19 cellular contexts compared by ENCODE assay signal in genomic region chr6:136521430-136521829, GRCh38.
"Had no signal": no experiment of that assay in that cellular context is flagged by ENCODE, and none has a peak within 500 bp of the region (broad histone marks: within the 10 kb centered on the region; RNA-seq: fewer than 3 reads in every experiment).

No MANE protein-coding gene starts in this region.

- H3K4me3 ChIP-seq: gastrocnemius medialis, heart left ventricle, upper lobe of left lung had no signal

- ATAC-seq: gastrocnemius medialis; heart left ventricle; naive thymus-derived CD4-positive, alpha-beta T cell; stimulated activated memory B cell treated with anti-CD40 and anti-IgM and Interleukin-4, amounts not matched to agents 10 μg/mL and 1 μg/mL and 100 μg/mL, for 72 hours had no signal

- H3K36me3 Mint-ChIP-seq: activated naive CD8-positive, alpha-beta T cell treated with anti-CD3 and anti-CD28 coated beads, Interleukin-2, amount 10 ng/mL, durations not matched to agents 7 days and 5 days; immature natural killer cell; naive thymus-derived CD4-positive, alpha-beta T cell; stimulated activated memory B cell treated with anti-CD40 and anti-IgM and Interleukin-4, amounts not matched to agents 10 μg/mL and 1 μg/mL and 100 μg/mL, for 72 hours had no signal

- DNase-seq: activated CD4-positive, alpha-beta T cell treated with anti-CD3 and anti-CD28 coated beads for 1 hour; activated CD4-positive, alpha-beta T cell treated with anti-CD3 and anti-CD28 coated beads, Interleukin-2, amount 50 U/mL, for 4 hours; activated naive CD4-positive, alpha-beta T cell; activated naive CD8-positive, alpha-beta T cell treated with anti-CD3 and anti-CD28 coated beads, Interleukin-2, amount 10 ng/mL, durations not matched to agents 7 days and 5 days; activated T-cell treated with anti-CD3 and anti-CD28 coated beads for 4 hours; aorta; dermis blood vessel endothelial cell; endodermal cell; erythroblast; gastrocnemius medialis; heart left ventricle; immature natural killer cell; mammary epithelial cell; naive thymus-derived CD4-positive, alpha-beta T cell; stimulated activated CD4-positive, alpha-beta T cell treated with anti-CD3 and anti-CD28 coated beads, Interleukin-2, amount 100 ng/mL, for 48 hours; upper lobe of left lung had no signal

- H3K4me1 ChIP-seq: gastrocnemius medialis had no signal

- H3K27ac ChIP-seq: gastrocnemius medialis, heart left ventricle, parathyroid adenoma, upper lobe of left lung, VCaP had no signal

- H3K36me3 ChIP-seq: gastrocnemius medialis, heart left ventricle, upper lobe of left lung had no signal

- H3K27ac Mint-ChIP-seq: activated naive CD8-positive, alpha-beta T cell treated with anti-CD3 and anti-CD28 coated beads, Interleukin-2, amount 10 ng/mL, durations not matched to agents 7 days and 5 days; endodermal cell; immature natural killer cell; naive thymus-derived CD4-positive, alpha-beta T cell; stimulated activated memory B cell treated with anti-CD40 and anti-IgM and Interleukin-4, amounts not matched to agents 10 μg/mL and 1 μg/mL and 100 μg/mL, for 72 hours had no signal

- H3K9me3 Mint-ChIP-seq: activated naive CD8-positive, alpha-beta T cell treated with anti-CD3 and anti-CD28 coated beads, Interleukin-2, amount 10 ng/mL, durations not matched to agents 7 days and 5 days; endodermal cell; immature natural killer cell; naive thymus-derived CD4-positive, alpha-beta T cell; stimulated activated memory B cell treated with anti-CD40 and anti-IgM and Interleukin-4, amounts not matched to agents 10 μg/mL and 1 μg/mL and 100 μg/mL, for 72 hours had no signal

- H3K9me3 ChIP-seq: gastrocnemius medialis, heart left ventricle, upper lobe of left lung had no signal

- H3K9ac ChIP-seq: parathyroid adenoma had no signal

- H3K27me3 ChIP-seq: gastrocnemius medialis, upper lobe of left lung had no signal

- H2AFZ ChIP-seq: parathyroid adenoma had no signal

- H3K4me3 Mint-ChIP-seq: activated naive CD8-positive, alpha-beta T cell treated with anti-CD3 and anti-CD28 coated beads, Interleukin-2, amount 10 ng/mL, durations not matched to agents 7 days and 5 days; endodermal cell; immature natural killer cell; naive thymus-derived CD4-positive, alpha-beta T cell; stimulated activated memory B cell treated with anti-CD40 and anti-IgM and Interleukin-4, amounts not matched to agents 10 μg/mL and 1 μg/mL and 100 μg/mL, for 72 hours had no signal
